ENCODE assay signal across 8 cellular contexts in genomic region chr3:49019941-49020334, GRCh38. TPM values are rescaled to one million over a fixed set of nuclear protein-coding genes. Genes with fewer than 3 reads are reported as not detected.
DNase-seq lines count a peak whose midpoint lies in the region; ATAC-seq and TF ChIP-seq lines count a peak whose summit lies in the region.

No MANE protein-coding gene starts in this region.

- TF ChIP-seq CTCF in GM12875 (IDR thresholded peaks at IDR 0.05; ENCODE audit: borderline replicate concordance, insufficient read depth, low read depth, low read length) (no peak), OCI-LY7 (conservative IDR thresholded peaks at IDR 0.05; ENCODE audit: low read length) (no peak), epithelial cell of esophagus (IDR thresholded peaks at IDR 0.05; ENCODE audit: insufficient read depth, low read depth, low read length, missing control alignments) (no peak)

- CTCF ChIA-PET in OCI-LY7 (lab: Charles Lee; ENCODE audit: unreplicated experiment) = no interaction called here

- intact Hi-C loops in OCI-LY7 (cut with micrococcal nuclease; ENCODE audit: unreplicated experiment) = loop anchor here (2.0 to 5.0 kb wide), 3 partner anchors 31 to 782 kb away; partner anchors contain the start of genes APEH and INKA1

- H3K36me3 ChIP-seq in OCI-LY7 (ENCODE audit: insufficient read depth, low read length) (peaks cover 47% of the 10 kb centered on the region), rectal smooth muscle tissue (ENCODE audit: control insufficient read depth, insufficient read depth, low read length) (peaks cover 27% of the 10 kb centered on the region)

- peak overlapping the region; percentile 66 for H3K9ac ChIP-seq in rectal smooth muscle tissue (ENCODE audit: low read length)

- H3K4me3 ChIP-seq in GM12875 (ENCODE audit: low read depth, low read length) (peak overlapping the region; percentile 97), OCI-LY7 (ENCODE audit: low read depth, low read length, poor library complexity, severe bottlenecking) (peak overlapping the region; percentile 80), epithelial cell of esophagus (ENCODE audit: low read length) (peak overlapping the region; percentile 85), rectal smooth muscle tissue (ENCODE audit: low read length) (peak overlapping the region; percentile 94)

- DNase-seq in OCI-LY7 (ENCODE audit: low spot score) = no peak
- DNase-seq in epithelial cell of esophagus (ENCODE audit: low read depth) = peak; percentile 50
- DNase-seq in mesenteric fat pad (ENCODE audit: low spot score) = no peak
- DNase-seq in HPDE6-E6E7 (ENCODE audit: extremely low spot score) = no peak

- H3K4me1 ChIP-seq in OCI-LY7 (ENCODE audit: insufficient read depth, low read length, poor library complexity, severe bottlenecking) (peaks cover 44% of the 10 kb centered on the region), rectal smooth muscle tissue (ENCODE audit: control insufficient read depth, insufficient read depth, low read length) (peaks cover 12% of the 10 kb centered on the region)

- no peaks in the 10 kb centered on the region for H3K9me2 ChIP-seq in OCI-LY7 (ENCODE audit: insufficient read depth, low read length)

- H3K27ac ChIP-seq in OCI-LY7 (ENCODE audit: low read depth, low read length, poor library complexity, severe bottlenecking) = peak overlapping the region; percentile 93
- H3K27ac ChIP-seq in rectal smooth muscle tissue (ENCODE audit: low read depth, low read length) = no peak overlapping the region

- BruUV-seq in OCI-LY7 (replicated peaks; lab: Mats Ljungman, UMichigan) = no TSS peak

- H3K79me2 ChIP-seq in OCI-LY7 (ENCODE audit: insufficient read depth, low read depth, low read length) = peaks cover 41% of the 10 kb centered on the region; the same call in 1 of the 2 replicates

- H3K4me2 ChIP-seq in OCI-LY7 (ENCODE audit: low read length) = peak overlapping the region; percentile 90

- H3K9me3 ChIP-seq in OCI-LY7 (ENCODE audit: low read length) = no peaks in the 10 kb centered on the region

- ATAC-seq in HG02642 (IDR thresholded peaks at IDR 0.05; ENCODE audit: poor library complexity, unreplicated experiment) (no peak), GM19463 (IDR thresholded peaks at IDR 0.05; ENCODE audit: unreplicated experiment) (no peak)

- H4K20me1 ChIP-seq in OCI-LY7 (ENCODE audit: insufficient read depth, low read length) = 0 out of 2 replicates have a peak, but pooled peaks cover 4% of the 10 kb centered on the region

- no peak overlapping the region for H2AFZ ChIP-seq in OCI-LY7 (ENCODE audit: low read length)

- POLR2A ChIA-PET in OCI-LY7 (lab: Charles Lee) = interaction anchor here (0.6 to 4.4 kb wide), 9 partner anchors 9 to 320 kb away, joined by 3 to 42 read pairs (median 4); partner anchors contain the start of genes IMPDH2, USP4 and WDR6

- no peaks in the 10 kb centered on the region for H3K27me3 ChIP-seq in rectal smooth muscle tissue (ENCODE audit: control insufficient read depth, insufficient read depth, low read length)

RNA-seq across cellular contexts. Expression of gene DALRD3, which starts 1.6 kb away (rescaled TPM):
- 26.3 and 36.2 TPM in 2 replicates for total RNA-seq in OCI-LY7 (2014; rRNA removed; shearing (Covaris generic))
- total RNA-seq in OCI-LY7 (2022) (35.0 and 35.7 TPM in 2 replicates), mesenteric fat pad (16.0 TPM)

RNA-seq across cellular contexts. Expression of gene NDUFAF3, which starts 2.0 kb away (rescaled TPM):
- 255 and 309 TPM in 2 replicates for total RNA-seq in OCI-LY7 (2014; rRNA removed; shearing (Covaris generic))
- total RNA-seq in OCI-LY7 (2022) = 124 and 147 TPM in 2 replicates
- 102 TPM for total RNA-seq in mesenteric fat pad

RNA-seq across cellular contexts. Expression of gene IMPDH2, which starts 9.3 kb away (rescaled TPM):
- 295 and 319 TPM in 2 replicates for total RNA-seq in OCI-LY7 (2014; rRNA removed; shearing (Covaris generic))
- 328 and 360 TPM in 2 replicates for total RNA-seq in OCI-LY7 (2022)
- 123 TPM for total RNA-seq in mesenteric fat pad

RNA-seq across cellular contexts. Expression of gene WDR6, which starts 12.7 kb away (rescaled TPM):
- total RNA-seq in OCI-LY7 (2014; rRNA removed; shearing (Covaris generic)) = 92.0 and 101 TPM in 2 replicates
- total RNA-seq in OCI-LY7 (2022) (128 and 131 TPM in 2 replicates), mesenteric fat pad (104 TPM)

RNA-seq across cellular contexts. Expression of gene P4HTM, which starts 29.9 kb away (rescaled TPM):
- total RNA-seq in OCI-LY7 (2014; rRNA removed; shearing (Covaris generic)) = 45.3 and 48.4 TPM in 2 replicates
- 36.9 and 47.4 TPM in 2 replicates for total RNA-seq in OCI-LY7 (2022)
- 16.2 TPM for total RNA-seq in mesenteric fat pad
